ENCODE assay signal across 21 cellular contexts in the genomic region with DNA sequence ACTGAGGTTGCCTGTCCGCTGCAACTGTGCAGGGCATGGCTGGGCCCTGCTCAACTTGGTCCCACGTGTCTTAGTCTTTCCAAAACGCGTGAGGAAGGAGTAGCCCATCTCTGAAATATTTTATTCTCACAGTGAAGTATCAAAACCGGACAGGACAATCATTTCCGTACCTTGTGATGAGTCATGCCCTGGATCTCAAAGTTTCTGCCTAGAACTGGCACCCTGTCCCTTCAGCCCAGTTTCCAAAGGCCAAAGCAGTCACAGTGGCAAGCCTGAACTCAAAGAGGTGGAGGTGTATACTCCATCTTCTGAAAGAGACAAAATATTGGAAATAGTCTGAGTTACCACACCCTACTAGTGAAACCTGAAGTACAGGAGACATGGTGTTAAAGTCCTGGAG. TPM values are rescaled to one million over a fixed set of nuclear protein-coding genes. Genes with fewer than 3 reads are reported as not detected.
DNase-seq lines count a peak whose midpoint lies in the region; ATAC-seq, FAIRE-seq and TF ChIP-seq lines count a peak whose summit lies in the region.
"Had no signal": no experiment of that assay in that cellular context is flagged by ENCODE, and none has a peak within 500 bp of the region (broad histone marks: within the 10 kb centered on the region; RNA-seq: fewer than 3 reads in every experiment).

No MANE protein-coding gene starts in this region.

- WGBS in right lobe of liver (ENCODE audit: insufficient coverage, low coverage, low lambda C conversion rate, missing lambda C conversion rate), result 73% methylated on average over 6 of the region's 6 CpGs
- WGBS in HepG2 (ENCODE audit: low lambda C conversion rate), result 63% methylated on average over 6 of the region's 6 CpGs

- intact Hi-C loops in right lobe of liver (cut with DNase I) (no loop called here), HepG2 (cut with micrococcal nuclease; ENCODE audit: unreplicated experiment) (no loop called here)

- DNase-seq in right lobe of liver (no peak), HepG2 (ENCODE audit: low spot score) (no peak), NCI-H226 (no peak), retina (no peak)
- DNase-seq: activated CD4-positive, alpha-beta T cell treated with anti-CD3 and anti-CD28 coated beads for 48 hours; activated effector memory CD4-positive, alpha-beta T cell treated with anti-CD3 and anti-CD28 coated beads, Interleukin-2, amount 50 U/mL, for 16 hours; foreskin melanocyte; hypothalamus; kidney glomerular epithelial cell; NCI-H2029 treated with DMSO at 0.1 percent for 48 hours; NCI-H510A treated with DMSO at 0.1 percent for 48 hours; nephron progenitor cell; stimulated activated CD4-positive, alpha-beta T cell treated with anti-CD3 and anti-CD28 coated beads, Interleukin-2, amount 100 ng/mL, for 48 hours; upper lobe of right lung had no signal

- H3K79me2 ChIP-seq in HepG2 (ENCODE audit: insufficient read depth, low read length), result no peaks in the 10 kb centered on the region

- H3K4me3 ChIP-seq in right lobe of liver, result no peak overlapping the region
- H3K4me3 ChIP-seq in HepG2 (replicated peaks in 1 of 3; ENCODE audit: insufficient read depth in 1 of 3, low read depth in 2 of 3, low read length in 3 of 3), result no peak overlapping the region
- H3K4me3 ChIP-seq: upper lobe of right lung had no signal

- no peaks in the 10 kb centered on the region for H3K27me3 ChIP-seq in right lobe of liver
- no peaks in the 10 kb centered on the region for H3K27me3 ChIP-seq in HepG2 (ENCODE audit: control insufficient read depth in 1 of 2, insufficient read depth in 2 of 2, low read length in 2 of 2)
- H3K27me3 ChIP-seq: upper lobe of right lung had no signal

- H2AFZ ChIP-seq in HepG2 (ENCODE audit: low read length), result no peak overlapping the region

- H3K4me1 ChIP-seq in right lobe of liver (peaks cover 0 to 27% (median 12%) of the 10 kb centered on the region in 4 donors), HepG2 (ENCODE audit: insufficient read depth, low read length) (peaks cover 18% of the 10 kb centered on the region)
- H3K4me1 ChIP-seq: upper lobe of right lung had no signal

- H3K9me3 Mint-ChIP-seq in activated T-helper 17 cell treated with anti-CD3 and anti-CD28 coated beads, Interleukin-2, amount 50 U/mL, for 72 hours, result no peaks in the 10 kb centered on the region

- H3K27me3 Mint-ChIP-seq in activated T-helper 17 cell treated with anti-CD3 and anti-CD28 coated beads, Interleukin-2, amount 50 U/mL, for 72 hours, result peaks cover 3% of the 10 kb centered on the region

- H3K4me3 Mint-ChIP-seq in activated T-helper 17 cell treated with anti-CD3 and anti-CD28 coated beads, Interleukin-2, amount 50 U/mL, for 72 hours, result peak overlapping the region; percentile 48
- H3K4me3 Mint-ChIP-seq: nephron progenitor cell had no signal

- TF ChIP-seq CTCF in right lobe of liver (IDR thresholded peaks at IDR 0.05), result no peak
- no peak for TF ChIP-seq CTCF in HepG2 (CRISPR knock-in tag; IDR thresholded peaks at IDR 0.05)

- peak; percentile 65 to 78 (median 71) for ATAC-seq in right lobe of liver
- no peak for ATAC-seq in HepG2
- ATAC-seq in HG03196 (IDR thresholded peaks at IDR 0.05; ENCODE audit: unreplicated experiment), result peak; percentile 50
- peak; percentile 17 for ATAC-seq in activated T-helper 17 cell treated with anti-CD3 and anti-CD28 coated beads, Interleukin-2, amount 50 U/mL, for 72 hours (replicated peaks)
- no peak for ATAC-seq in HG03175 (IDR thresholded peaks at IDR 0.05; ENCODE audit: unreplicated experiment)
- no peak for ATAC-seq in HG02885 (IDR thresholded peaks at IDR 0.05; ENCODE audit: poor library complexity, unreplicated experiment)
- ATAC-seq: upper lobe of right lung had no signal

- H4K20me1 ChIP-seq in HepG2 (ENCODE audit: insufficient read depth, low read length), result no peaks in the 10 kb centered on the region

- H3K9me3 ChIP-seq in right lobe of liver (no peaks in the 10 kb centered on the region), HepG2 (ENCODE audit: low read length) (no peaks in the 10 kb centered on the region)
- H3K9me3 ChIP-seq: upper lobe of right lung had no signal

- H3K27ac Mint-ChIP-seq in activated T-helper 17 cell treated with anti-CD3 and anti-CD28 coated beads, Interleukin-2, amount 50 U/mL, for 72 hours, result peak overlapping the region; percentile 65
- H3K27ac Mint-ChIP-seq: nephron progenitor cell had no signal

- H3K36me3 Mint-ChIP-seq in activated T-helper 17 cell treated with anti-CD3 and anti-CD28 coated beads, Interleukin-2, amount 50 U/mL, for 72 hours (ENCODE audit: low read depth), result no peaks in the 10 kb centered on the region

- no peak for FAIRE-seq in HepG2 (lab: Jason Lieb, UNC)
- FAIRE-seq: D721Med had no signal

- H3K4me2 ChIP-seq in HepG2 (ENCODE audit: low read depth, low read length), result no peak overlapping the region

- CTCF ChIA-PET in HepG2 (lab: Yijun Ruan, JAX; ENCODE audit: low intra/inter-chr PET ratio, low total read pairs), result no interaction called here

- no peak for TF ChIP-seq EP300 in HepG2 (IDR thresholded peaks at IDR 0.05; ENCODE audit: low read depth in 2 of 2, low read length in 2 of 2)
- TF ChIP-seq EP300 in HepG2 (CRISPR knock-in tag; IDR thresholded peaks at IDR 0.05; ENCODE audit: borderline replicate concordance), result no peak

- H3K36me3 ChIP-seq in right lobe of liver (no peaks in the 10 kb centered on the region), HepG2 (replicated peaks in 1 of 2; ENCODE audit: control insufficient read depth in 1 of 2, insufficient read depth in 2 of 2, low read length in 2 of 2) (no peaks in the 10 kb centered on the region)
- H3K36me3 ChIP-seq: upper lobe of right lung had no signal

- H3K4me1 Mint-ChIP-seq in activated T-helper 17 cell treated with anti-CD3 and anti-CD28 coated beads, Interleukin-2, amount 50 U/mL, for 72 hours, result peaks cover 8% of the 10 kb centered on the region
- H3K4me1 Mint-ChIP-seq: nephron progenitor cell had no signal

- TF ChIP-seq POLR2A in right lobe of liver (IDR thresholded peaks at IDR 0.05), result no peak
- TF ChIP-seq POLR2A in HepG2 (IDR thresholded peaks at IDR 0.05; ENCODE audit: insufficient read depth in 1 of 2, low read depth in 2 of 2, low read length in 2 of 2), result no peak

- in situ Hi-C loops in HepG2 (cut with HindIII; ENCODE audit: extremely low pct_ligation_motif_present, low pct_unique_long_range_greater_than_20kb), result loop anchor here (25.0 kb wide), 1 partner anchor 154 kb away; a partner anchor contains a TSS

- H3K27ac ChIP-seq in right lobe of liver (peak overlapping the region; percentile 20 to 33 (median 26)), HepG2 (ENCODE audit: extremely low read length, insufficient read depth, low read length) (no peak overlapping the region)
- H3K27ac ChIP-seq: C4-2B, upper lobe of right lung had no signal

- no peak for TF ChIP-seq RAD21 in HepG2 (CRISPR knock-in tag; IDR thresholded peaks at IDR 0.05)

- BruUV-seq in HepG2 (replicated peaks; lab: Mats Ljungman, UMichigan), result no TSS peak

- POLR2A ChIA-PET in HepG2 (lab: Yijun Ruan, JAX), result no interaction called here

- H3K9ac ChIP-seq in HepG2 (ENCODE audit: insufficient read depth, low read depth, low read length), result no peak overlapping the region
- H3K9ac ChIP-seq: KMS-11 had no signal

RNA-seq across cellular contexts. Expression of a gene that starts 28.5 kb away (rescaled TPM):
- 1 to 10 TPM; 1.3 to 5.0 (median 3.0) TPM for total RNA-seq in right lobe of liver
- total RNA-seq in HepG2 (2016; rRNA removed; fragmentation: Illumina TruSeq; extraction: Trizol), result 1.6 and 1.8 TPM in 2 replicates
- total RNA-seq in HepG2 (2016; cell fraction: cytosol; rRNA removed; fragmentation: Illumina TruSeq; extraction: Trizol; ENCODE audit: low read depth), result 1.1 and 1.8 TPM in 2 replicates
- total RNA-seq in HepG2 (2016; cell fraction: insoluble cytoplasmic fraction; rRNA removed; fragmentation: Illumina TruSeq; extraction: Trizol), result 1.2 and 2.0 TPM in 2 replicates
- total RNA-seq in HepG2 (2016; cell fraction: membrane; rRNA removed; fragmentation: Illumina TruSeq; extraction: Trizol), result 1.00 and 1.2 TPM in 2 replicates
- total RNA-seq in HepG2 (2016; cell fraction: nucleus; rRNA removed; fragmentation: Illumina TruSeq; extraction: Trizol), result 4.3 and 5.0 TPM in 2 replicates
- 3.1 and 3.4 TPM in 2 replicates for polyA plus RNA-seq in HepG2 (2011; rRNA removed)
- 1.2 and 1.7 TPM in 2 replicates for polyA plus RNA-seq in HepG2 (2011; cell fraction: cytosol; rRNA removed)
- 3.4 and 8.0 TPM in 2 replicates for polyA plus RNA-seq in HepG2 (2011; cell fraction: nucleus; rRNA removed)
- polyA plus RNA-seq in HepG2 (2012), result 0.42 and 0.83 TPM in 2 replicates
- polyA plus RNA-seq in HepG2 (2016; cell fraction: cytosol; fragmentation: Illumina TruSeq; extraction: Trizol; ENCODE audit: low read depth), result 0.07 and 0.18 TPM in 2 replicates
- 1.2 and 1.5 TPM in 2 replicates for polyA plus RNA-seq in HepG2 (2016; cell fraction: insoluble cytoplasmic fraction; fragmentation: Illumina TruSeq; extraction: Trizol; ENCODE audit: low read depth)
- polyA plus RNA-seq in HepG2 (2016; cell fraction: membrane; fragmentation: Illumina TruSeq; extraction: Trizol; ENCODE audit: low read depth), result 0.26 and 0.30 TPM in 2 replicates
- 2.9 and 3.1 TPM in 2 replicates for polyA plus RNA-seq in HepG2 (2016; cell fraction: nucleus; fragmentation: Illumina TruSeq; extraction: Trizol; ENCODE audit: insufficient read depth, low read depth)
- polyA minus RNA-seq in HepG2 (2011; rRNA and poly(A)+ RNA removed; ENCODE audit: low replicate concordance), result 10.5 and 17.4 TPM in 2 replicates
- 4.3 and 4.9 TPM in 2 replicates for polyA minus RNA-seq in HepG2 (2011; cell fraction: cytosol; rRNA and poly(A)+ RNA removed)
- 24.1 and 26.9 TPM in 2 replicates for polyA minus RNA-seq in HepG2 (2011; cell fraction: nucleus; rRNA and poly(A)+ RNA removed)
- total RNA-seq in activated T-helper 17 cell treated with anti-CD3 and anti-CD28 coated beads, Interleukin-2, amount 50 U/mL, for 72 hours, result under 1 TPM; 0.06 to 0.29 TPM

RNA-seq across cellular contexts. Expression of a gene that starts 36.3 kb away (rescaled TPM):
- 10 to 100 TPM in 4 of 6 experiments, 1 to 10 TPM in 2; 8.8 to 10.9 (median 10.3) TPM for total RNA-seq in right lobe of liver
- 11.4 and 15.5 TPM in 2 replicates for total RNA-seq in HepG2 (2016; rRNA removed; fragmentation: Illumina TruSeq; extraction: Trizol)
- total RNA-seq in HepG2 (2016; cell fraction: cytosol; rRNA removed; fragmentation: Illumina TruSeq; extraction: Trizol; ENCODE audit: low read depth), result 13.8 and 15.4 TPM in 2 replicates
- total RNA-seq in HepG2 (2016; cell fraction: insoluble cytoplasmic fraction; rRNA removed; fragmentation: Illumina TruSeq; extraction: Trizol), result 12.9 and 15.8 TPM in 2 replicates
- 22.0 and 22.6 TPM in 2 replicates for total RNA-seq in HepG2 (2016; cell fraction: membrane; rRNA removed; fragmentation: Illumina TruSeq; extraction: Trizol)
- total RNA-seq in HepG2 (2016; cell fraction: nucleus; rRNA removed; fragmentation: Illumina TruSeq; extraction: Trizol), result 16.2 and 20.7 TPM in 2 replicates
- polyA plus RNA-seq in HepG2 (2011; rRNA removed), result 8.3 and 8.6 TPM in 2 replicates
- polyA plus RNA-seq in HepG2 (2011; cell fraction: cytosol; rRNA removed), result 4.1 and 6.9 TPM in 2 replicates
- 5.0 and 6.6 TPM in 2 replicates for polyA plus RNA-seq in HepG2 (2011; cell fraction: nucleus; rRNA removed)
- 9.5 and 11.2 TPM in 2 replicates for polyA plus RNA-seq in HepG2 (2012)
- 17.8 and 18.9 TPM in 2 replicates for polyA plus RNA-seq in HepG2 (2016; cell fraction: cytosol; fragmentation: Illumina TruSeq; extraction: Trizol; ENCODE audit: low read depth)
- 11.5 and 13.0 TPM in 2 replicates for polyA plus RNA-seq in HepG2 (2016; cell fraction: insoluble cytoplasmic fraction; fragmentation: Illumina TruSeq; extraction: Trizol; ENCODE audit: low read depth)
- 19.8 and 21.0 TPM in 2 replicates for polyA plus RNA-seq in HepG2 (2016; cell fraction: membrane; fragmentation: Illumina TruSeq; extraction: Trizol; ENCODE audit: low read depth)
- polyA plus RNA-seq in HepG2 (2016; cell fraction: nucleus; fragmentation: Illumina TruSeq; extraction: Trizol; ENCODE audit: insufficient read depth, low read depth), result 19.2 and 20.3 TPM in 2 replicates
- polyA minus RNA-seq in HepG2 (2011; rRNA and poly(A)+ RNA removed; ENCODE audit: low replicate concordance), result 5.4 and 10.6 TPM in 2 replicates
- polyA minus RNA-seq in HepG2 (2011; cell fraction: cytosol; rRNA and poly(A)+ RNA removed), result 4.1 and 4.4 TPM in 2 replicates
- 14.2 and 18.2 TPM in 2 replicates for polyA minus RNA-seq in HepG2 (2011; cell fraction: nucleus; rRNA and poly(A)+ RNA removed)
- total RNA-seq in activated T-helper 17 cell treated with anti-CD3 and anti-CD28 coated beads, Interleukin-2, amount 50 U/mL, for 72 hours, result 10 to 100 TPM in 1 of 2 donors, 1 to 10 TPM in 1; 9.0 to 18.1 TPM

Comparison
In these comparisons a context has a peak if more than half of its experiments do, and no peak if none do; other contexts are left out.
1. ATAC-seq: peak in right lobe of liver (4 of 4), HG03196 (single experiment) and activated T-helper 17 cell treated with anti-CD3 and anti-CD28 coated beads, Interleukin-2, amount 50 U/mL, for 72 hours (single experiment); none in HepG2 (single experiment), HG03175 (single experiment) and HG02885 (single experiment).